ENCODE assay signal across 25 cellular contexts in the genomic region with DNA sequence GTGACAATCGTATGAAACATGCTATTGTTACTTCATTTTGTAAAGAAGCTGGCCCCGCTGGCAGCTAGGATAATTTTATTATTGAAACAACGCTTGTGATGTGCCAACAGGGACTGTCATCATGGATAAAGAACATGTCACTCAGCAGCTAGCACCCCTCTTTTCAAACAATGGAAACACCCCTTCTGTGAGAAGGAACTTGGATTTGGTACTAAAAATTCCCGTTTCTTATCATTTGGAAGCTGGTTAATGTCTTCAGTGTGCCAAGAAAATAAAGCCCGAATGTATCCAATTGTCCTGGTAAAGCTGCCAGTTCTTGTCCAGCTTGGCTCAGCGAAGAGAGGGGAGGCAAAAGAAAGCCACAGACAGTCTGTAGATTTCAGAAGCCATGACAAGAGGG.
"Had no signal": no experiment of that assay in that cellular context is flagged by ENCODE, and none has a peak within 500 bp of the region (broad histone marks: within the 10 kb centered on the region; RNA-seq: fewer than 3 reads in every experiment).

No MANE protein-coding gene starts in this region.

- ATAC-seq: activated CD8-positive, alpha-beta T cell treated with anti-CD3 and anti-CD28 coated beads for 36 hours; activated T-cell treated with anti-CD3 and anti-CD28 coated beads, Interleukin-2, amount 50 U/mL, for 72 hours; foreskin keratinocyte; stimulated activated effector memory CD8-positive, alpha-beta T cell treated with anti-CD3 and anti-CD28 coated beads, Interleukin-12 subunit alpha, Interleukin-12 subunit beta, amount 100 ng/mL, for 72 hours; stimulated activated naive CD8-positive, alpha-beta T cell treated with anti-CD3 and anti-CD28 coated beads, Interleukin-15, amount 100 ng/mL, for 72 hours had no signal

- H3K27me3 ChIP-seq: foreskin keratinocyte, neutrophil, sigmoid colon, thyroid gland, upper lobe of left lung, vagina had no signal

- H3K27ac ChIP-seq: coronary artery, foreskin keratinocyte, neutrophil, sigmoid colon, thyroid gland, upper lobe of left lung, vagina had no signal

- H3K4me3 ChIP-seq: coronary artery, sigmoid colon, thyroid gland, upper lobe of left lung, vagina had no signal

- H3K9me3 ChIP-seq: neutrophil, thyroid gland, upper lobe of left lung, vagina had no signal

- H3K36me3 ChIP-seq: neutrophil, sigmoid colon, thyroid gland, upper lobe of left lung, vagina had no signal

- DNase-seq: activated B cell treated with CpG ODN at 0.5 μM for 24 hours; activated CD4-positive, alpha-beta T cell treated with anti-CD3 and anti-CD28 coated beads, Interleukin-2, amount 50 U/mL, for 1 hour; activated CD8-positive, alpha-beta T cell treated with anti-CD3 and anti-CD28 coated beads for 36 hours; activated naive CD4-positive, alpha-beta T cell treated with Interleukin-2 at 50 U/mL for 16 hours; activated T-cell treated with anti-CD3 and anti-CD28 coated beads, Interleukin-2, amount 50 U/mL, for 72 hours; anterior cingulate cortex; effector memory CD4-positive, alpha-beta T cell; foreskin keratinocyte; hippocampal formation; immature natural killer cell; kidney; naive B cell; nephron progenitor cell; sigmoid colon; small intestine; stimulated activated CD4-positive, alpha-beta T cell treated with anti-CD3 and anti-CD28 coated beads, Interleukin-4, amount 100 ng/mL, for 24 hours; stimulated activated naive CD8-positive, alpha-beta T cell treated with anti-CD3 and anti-CD28 coated beads, Interleukin-15, amount 100 ng/mL, for 72 hours; substantia nigra; T-helper 1 cell; thyroid gland; upper lobe of left lung had no signal
